2 cellular contexts compared by ENCODE assay signal in genomic region chr2:3569656-3570055, GRCh38. TPM values are rescaled to one million over a fixed set of nuclear protein-coding genes. Genes with fewer than 3 reads are reported as not detected.
"Had no signal": no experiment of that assay in that cellular context is flagged by ENCODE, and none has a peak within 500 bp of the region (broad histone marks: within the 10 kb centered on the region; RNA-seq: fewer than 3 reads in every experiment).

No MANE protein-coding gene starts in this region.

RNA-seq across cellular contexts. Expression of gene COLEC11, which starts 25.3 kb away (rescaled TPM):
- total RNA-seq: SJSA1, SK-MEL-5 had no signal
